Comparison of ENCODE assay signal across 1 cellular context in the genomic region with DNA sequence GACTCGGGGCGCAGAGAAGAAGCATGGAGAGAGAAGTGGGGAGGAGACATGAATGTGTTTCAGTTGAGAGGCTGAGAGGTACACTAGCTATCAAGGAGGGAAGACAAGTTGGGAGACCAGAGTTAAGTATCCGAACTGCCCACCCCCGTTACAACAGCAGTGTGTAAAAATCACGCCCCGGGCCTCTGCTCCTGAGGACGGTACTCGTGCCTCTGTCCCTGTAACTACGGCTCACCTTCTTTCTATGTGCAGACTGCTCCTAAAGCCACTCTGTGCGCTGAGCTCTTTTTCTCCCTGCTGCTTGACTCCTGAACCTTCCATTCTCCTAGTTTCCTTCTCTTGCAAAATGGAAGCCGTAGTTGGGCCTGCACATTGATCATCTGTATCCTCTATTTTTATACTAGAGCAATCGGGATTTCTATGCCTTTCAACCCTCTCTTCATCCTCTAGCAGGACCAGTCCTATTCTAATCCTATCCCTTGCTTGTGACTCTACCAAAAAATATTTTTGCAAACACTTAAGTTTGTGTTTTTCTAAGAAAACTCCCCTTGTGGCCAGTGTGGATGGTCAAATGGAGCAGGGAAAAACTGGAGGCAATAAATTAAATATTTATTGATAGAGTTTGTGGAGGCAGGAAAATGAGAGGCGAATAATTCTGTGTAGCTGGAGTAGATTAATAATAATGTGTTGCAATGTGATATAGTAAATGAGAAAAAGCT.
TF ChIP-seq lines count a peak whose summit lies in the region.

No MANE protein-coding gene starts in this region.

TF ChIP-seq in GM23338, 12 proteins besides CTCF, POLR2A, EP300 and RAD21 (continued from another document):
- TF ChIP-seq ZNF462 (CRISPR knock-in tag; IDR thresholded peaks at IDR 0.05) (no peak), ZNF331 (CRISPR knock-in tag; IDR thresholded peaks at IDR 0.05; ENCODE audit: low read depth) (no peak), STAT1 (IDR thresholded peaks at IDR 0.05; ENCODE audit: unreplicated experiment) (no peak), JUNB (IDR thresholded peaks at IDR 0.05; ENCODE audit: unreplicated experiment) (no peak), EZH2phosphoT487 (IDR thresholded peaks at IDR 0.05; ENCODE audit: unreplicated experiment) (no peak)
TF ChIP-seq in GM23338: peak in this region for 0.
